8 cellular contexts compared by ENCODE assay signal in the genomic region with DNA sequence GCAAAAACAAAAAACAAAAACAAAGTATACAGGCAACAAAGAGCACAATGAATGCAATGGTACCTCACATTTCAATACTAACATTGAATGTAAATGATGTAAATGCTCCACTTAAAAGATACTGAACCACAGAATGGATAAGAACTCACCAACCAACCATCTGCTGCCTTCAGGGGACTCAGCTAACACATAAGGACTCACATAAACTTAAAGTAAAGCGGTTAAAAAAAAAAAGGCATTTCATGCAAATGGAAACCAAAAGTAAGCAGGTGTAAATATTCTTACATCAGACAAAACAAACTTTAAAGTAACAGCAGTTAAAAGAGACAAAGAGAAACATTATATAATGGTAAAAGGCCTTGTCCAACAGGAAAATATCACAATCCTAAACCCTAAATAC.
A peak's percentile ranks its signal among the peaks of the same experiment; 100 is the strongest.
DNase-seq lines count a peak whose midpoint lies in the region; ATAC-seq lines count a peak whose summit lies in the region.
"Not testable (repeated sequence)": the region's sequence is repeated elsewhere in the genome, so short reads cannot be mapped to it uniquely, and the experiment has no call there.

No MANE protein-coding gene starts in this region.

- H2AFZ ChIP-seq in Karpas-422 (ENCODE audit: low read length) = not testable (repeated sequence)

- peaks cover 60 to 76% (median 65%) of the 10 kb centered on the region in 4 donors for H3K4me1 Mint-ChIP-seq in CD4-positive, alpha-beta memory T cell
- peaks cover 64% of the 10 kb centered on the region for H3K4me1 Mint-ChIP-seq in T-helper 2 cell treated with Interferon-gamma antibody and Interleukin-4, amounts not matched to agents 5 μg/mL and 100 μg/mL, for 36 hours (ENCODE audit: low read depth)
- peaks cover 62% of the 10 kb centered on the region for H3K4me1 Mint-ChIP-seq in activated CD8-positive, alpha-beta T cell treated with anti-CD3 and anti-CD28 coated beads, Interleukin-2, amount 10 ng/mL, durations not matched to agents 7 days and 5 days (ENCODE audit: low read depth)
- H3K4me1 Mint-ChIP-seq in activated T-helper 2 cell treated with anti-CD3 and anti-CD28 coated beads, Interferon-gamma antibody, Interleukin-2, Interleukin-4, amounts not matched to agents 10 μg/mL and 5 μg/mL and 100 μg/mL, durations not matched to agents 14 hours and 24 hours and 36 hours (ENCODE audit: low read depth) = peaks cover 65% of the 10 kb centered on the region
- peaks cover 66% of the 10 kb centered on the region for H3K4me1 Mint-ChIP-seq in activated naive CD8-positive, alpha-beta T cell treated with anti-CD3 and anti-CD28 coated beads, Interleukin-2, amount 10 ng/mL, durations not matched to agents 7 days and 5 days
- H3K4me1 Mint-ChIP-seq in naive thymus-derived CD4-positive, alpha-beta T cell = peaks cover 44 to 87% (median 72%) of the 10 kb centered on the region in 7 donors
- H3K4me1 Mint-ChIP-seq in stimulated activated naive CD8-positive, alpha-beta T cell treated with anti-CD3 and anti-CD28 coated beads, Interleukin-15, Interleukin-2, amounts not matched to agents 100 ng/mL and 50 ng/mL, for 24 hours (ENCODE audit: low read depth) = peaks cover 65% of the 10 kb centered on the region

- peak overlapping the region; percentile 67 to 89 (median 84) for H3K4me3 Mint-ChIP-seq in CD4-positive, alpha-beta memory T cell
- peak overlapping the region; percentile 85 for H3K4me3 Mint-ChIP-seq in T-helper 2 cell treated with Interferon-gamma antibody and Interleukin-4, amounts not matched to agents 5 μg/mL and 100 μg/mL, for 36 hours
- peak overlapping the region; percentile 79 for H3K4me3 Mint-ChIP-seq in activated CD8-positive, alpha-beta T cell treated with anti-CD3 and anti-CD28 coated beads, Interleukin-2, amount 10 ng/mL, durations not matched to agents 7 days and 5 days
- peak overlapping the region; percentile 83 for H3K4me3 Mint-ChIP-seq in activated T-helper 2 cell treated with anti-CD3 and anti-CD28 coated beads, Interferon-gamma antibody, Interleukin-2, Interleukin-4, amounts not matched to agents 10 μg/mL and 5 μg/mL and 100 μg/mL, durations not matched to agents 14 hours and 24 hours and 36 hours (ENCODE audit: low read depth)
- H3K4me3 Mint-ChIP-seq in activated naive CD8-positive, alpha-beta T cell treated with anti-CD3 and anti-CD28 coated beads, Interleukin-2, amount 10 ng/mL, durations not matched to agents 7 days and 5 days = peak overlapping the region; percentile 85
- peak overlapping the region; percentile 23 to 92 (median 68) for H3K4me3 Mint-ChIP-seq in naive thymus-derived CD4-positive, alpha-beta T cell
- peak overlapping the region; percentile 68 for H3K4me3 Mint-ChIP-seq in stimulated activated naive CD8-positive, alpha-beta T cell treated with anti-CD3 and anti-CD28 coated beads, Interleukin-15, Interleukin-2, amounts not matched to agents 100 ng/mL and 50 ng/mL, for 24 hours

- POLR2A ChIA-PET in CD4-positive, alpha-beta memory T cell (lab: Charles Lee; ENCODE audit: partially characterized antibody) = interaction anchor here (1.4 to 2.9 kb wide), 3 partner anchors 13 to 188 kb away, joined by 4 to 14 read pairs (median 5); a partner anchor contains a TSS
- POLR2A ChIA-PET in activated CD8-positive, alpha-beta T cell treated with anti-CD3 and anti-CD28 coated beads, Interleukin-2, amount 10 ng/mL, durations not matched to agents 7 days and 5 days (lab: Charles Lee) = not testable (repeated sequence)
- POLR2A ChIA-PET in activated naive CD8-positive, alpha-beta T cell treated with anti-CD3 and anti-CD28 coated beads, Interleukin-2, amount 10 ng/mL, durations not matched to agents 7 days and 5 days (lab: Charles Lee) = interaction anchor here (1.2 to 1.7 kb wide), 2 partner anchors 48 to 188 kb away, joined by 5 to 9 read pairs; a partner anchor contains a TSS
- POLR2A ChIA-PET in naive thymus-derived CD4-positive, alpha-beta T cell (lab: Charles Lee) = interaction anchor here (0.7 to 2.1 kb wide), 2 partner anchors 48 to 157 kb away, joined by 3 to 10 read pairs; a partner anchor contains a TSS

- H3K79me2 ChIP-seq in Karpas-422 (ENCODE audit: low read length) = not testable (repeated sequence)

- intact Hi-C loops in CD4-positive, alpha-beta memory T cell (cut with micrococcal nuclease); activated T-helper 2 cell treated with anti-CD3 and anti-CD28 coated beads, Interferon-gamma antibody, Interleukin-2, Interleukin-4, amounts not matched to agents 10 μg/mL and 5 μg/mL and 100 μg/mL, durations not matched to agents 14 hours and 24 hours and 36 hours (cut with micrococcal nuclease): not testable (repeated sequence)
- intact Hi-C loops in naive thymus-derived CD4-positive, alpha-beta T cell (cut with micrococcal nuclease) = loop anchor here in 1 of 2 donors (5.0 to 10.0 kb wide), 3 partner anchors 156 to 1992 kb away; a partner anchor contains a TSS

- H3K27me3 ChIP-seq in CD4-positive, alpha-beta memory T cell (ENCODE audit: insufficient read depth, low read length); Karpas-422 (ENCODE audit: low read length); naive thymus-derived CD4-positive, alpha-beta T cell (ENCODE audit: control insufficient read depth in 2 of 2, insufficient read depth in 2 of 2, low read length in 2 of 2): not testable (repeated sequence)

- H3K9me2 ChIP-seq in Karpas-422 (replicated peaks; ENCODE audit: insufficient read depth, low read length) = not testable (repeated sequence)

- not testable (repeated sequence) for H4K20me1 ChIP-seq in Karpas-422 (ENCODE audit: insufficient read depth, low read depth, low read length)

- CTCF ChIA-PET in CD4-positive, alpha-beta memory T cell (lab: Charles Lee; ENCODE audit: partially characterized antibody) = interaction anchor here (1.2 to 2.6 kb wide), 2 partner anchors 8 to 91 kb away, joined by 3 to 11 read pairs; no protein-coding TSS in a partner anchor
- CTCF ChIA-PET in activated CD8-positive, alpha-beta T cell treated with anti-CD3 and anti-CD28 coated beads, Interleukin-2, amount 10 ng/mL, durations not matched to agents 7 days and 5 days (lab: Charles Lee) = interaction anchor here (0.7 to 2.0 kb wide), 7 partner anchors 10 to 103 kb away, joined by 3 to 8 read pairs (median 5); a partner anchor contains a TSS
- CTCF ChIA-PET in naive thymus-derived CD4-positive, alpha-beta T cell (lab: Charles Lee) = not testable (repeated sequence)

- peak overlapping the region in 1 of 2 donors; percentile 1 for H3K4me3 ChIP-seq in CD4-positive, alpha-beta memory T cell (ENCODE audit: low read length in 2 of 2)
- H3K4me3 ChIP-seq in Karpas-422 (ENCODE audit: low read length) = not testable (repeated sequence)
- peak overlapping the region; percentile 5 for H3K4me3 ChIP-seq in naive thymus-derived CD4-positive, alpha-beta T cell (ENCODE audit: low read length)

- peak overlapping the region; percentile 28 to 93 (median 90) for H3K27ac Mint-ChIP-seq in CD4-positive, alpha-beta memory T cell
- peak overlapping the region; percentile 92 for H3K27ac Mint-ChIP-seq in T-helper 2 cell treated with Interferon-gamma antibody and Interleukin-4, amounts not matched to agents 5 μg/mL and 100 μg/mL, for 36 hours
- peak overlapping the region; percentile 93 for H3K27ac Mint-ChIP-seq in activated CD8-positive, alpha-beta T cell treated with anti-CD3 and anti-CD28 coated beads, Interleukin-2, amount 10 ng/mL, durations not matched to agents 7 days and 5 days
- H3K27ac Mint-ChIP-seq in activated T-helper 2 cell treated with anti-CD3 and anti-CD28 coated beads, Interferon-gamma antibody, Interleukin-2, Interleukin-4, amounts not matched to agents 10 μg/mL and 5 μg/mL and 100 μg/mL, durations not matched to agents 14 hours and 24 hours and 36 hours = peak overlapping the region; percentile 92
- peak overlapping the region; percentile 85 for H3K27ac Mint-ChIP-seq in activated naive CD8-positive, alpha-beta T cell treated with anti-CD3 and anti-CD28 coated beads, Interleukin-2, amount 10 ng/mL, durations not matched to agents 7 days and 5 days
- peak overlapping the region; percentile 62 to 97 (median 83) for H3K27ac Mint-ChIP-seq in naive thymus-derived CD4-positive, alpha-beta T cell
- peak overlapping the region; percentile 90 for H3K27ac Mint-ChIP-seq in stimulated activated naive CD8-positive, alpha-beta T cell treated with anti-CD3 and anti-CD28 coated beads, Interleukin-15, Interleukin-2, amounts not matched to agents 100 ng/mL and 50 ng/mL, for 24 hours

- H3K36me3 ChIP-seq in CD4-positive, alpha-beta memory T cell (ENCODE audit: insufficient read depth, low read length); Karpas-422 (ENCODE audit: insufficient read depth, low read length); naive thymus-derived CD4-positive, alpha-beta T cell (ENCODE audit: control insufficient read depth in 2 of 3, insufficient read depth in 3 of 3, low read length in 3 of 3): not testable (repeated sequence)

- H3K9me3 ChIP-seq in CD4-positive, alpha-beta memory T cell (ENCODE audit: control insufficient read depth in 1 of 2, low read length in 2 of 2); Karpas-422 (ENCODE audit: low read length); naive thymus-derived CD4-positive, alpha-beta T cell (ENCODE audit: control insufficient read depth in 2 of 3, low read length in 3 of 3): not testable (repeated sequence)

- H3K4me1 ChIP-seq in CD4-positive, alpha-beta memory T cell (ENCODE audit: insufficient read depth, low read length) = peaks cover 65% of the 10 kb centered on the region
- H3K4me1 ChIP-seq in Karpas-422 (ENCODE audit: low read length) = not testable (repeated sequence)
- H3K4me1 ChIP-seq in naive thymus-derived CD4-positive, alpha-beta T cell (ENCODE audit: control insufficient read depth in 2 of 2, insufficient read depth in 2 of 2, low read length in 2 of 2) = peaks cover 53 to 60% of the 10 kb centered on the region in 2 donors

- H3K27me3 Mint-ChIP-seq in CD4-positive, alpha-beta memory T cell; T-helper 2 cell treated with Interferon-gamma antibody and Interleukin-4, amounts not matched to agents 5 μg/mL and 100 μg/mL, for 36 hours (ENCODE audit: low read depth); activated CD8-positive, alpha-beta T cell treated with anti-CD3 and anti-CD28 coated beads, Interleukin-2, amount 10 ng/mL, durations not matched to agents 7 days and 5 days (ENCODE audit: low read depth); activated T-helper 2 cell treated with anti-CD3 and anti-CD28 coated beads, Interferon-gamma antibody, Interleukin-2, Interleukin-4, amounts not matched to agents 10 μg/mL and 5 μg/mL and 100 μg/mL, durations not matched to agents 14 hours and 24 hours and 36 hours (ENCODE audit: low read depth); activated naive CD8-positive, alpha-beta T cell treated with anti-CD3 and anti-CD28 coated beads, Interleukin-2, amount 10 ng/mL, durations not matched to agents 7 days and 5 days; naive thymus-derived CD4-positive, alpha-beta T cell; stimulated activated naive CD8-positive, alpha-beta T cell treated with anti-CD3 and anti-CD28 coated beads, Interleukin-15, Interleukin-2, amounts not matched to agents 100 ng/mL and 50 ng/mL, for 24 hours: not testable (repeated sequence)

- not testable (repeated sequence) for H3K9me3 Mint-ChIP-seq in CD4-positive, alpha-beta memory T cell; stimulated activated naive CD8-positive, alpha-beta T cell treated with anti-CD3 and anti-CD28 coated beads, Interleukin-15, Interleukin-2, amounts not matched to agents 100 ng/mL and 50 ng/mL, for 24 hours
- peaks cover 22% of the 10 kb centered on the region for H3K9me3 Mint-ChIP-seq in T-helper 2 cell treated with Interferon-gamma antibody and Interleukin-4, amounts not matched to agents 5 μg/mL and 100 μg/mL, for 36 hours
- peaks cover 16% of the 10 kb centered on the region for H3K9me3 Mint-ChIP-seq in activated CD8-positive, alpha-beta T cell treated with anti-CD3 and anti-CD28 coated beads, Interleukin-2, amount 10 ng/mL, durations not matched to agents 7 days and 5 days (ENCODE audit: insufficient read depth)
- H3K9me3 Mint-ChIP-seq in activated T-helper 2 cell treated with anti-CD3 and anti-CD28 coated beads, Interferon-gamma antibody, Interleukin-2, Interleukin-4, amounts not matched to agents 10 μg/mL and 5 μg/mL and 100 μg/mL, durations not matched to agents 14 hours and 24 hours and 36 hours = peaks cover 20% of the 10 kb centered on the region
- H3K9me3 Mint-ChIP-seq in activated naive CD8-positive, alpha-beta T cell treated with anti-CD3 and anti-CD28 coated beads, Interleukin-2, amount 10 ng/mL, durations not matched to agents 7 days and 5 days = peaks cover 11% of the 10 kb centered on the region
- H3K9me3 Mint-ChIP-seq in naive thymus-derived CD4-positive, alpha-beta T cell = peaks cover 0 to 13% (median 2%) of the 10 kb centered on the region in 11 donors

- not testable (repeated sequence) for ATAC-seq in activated CD8-positive, alpha-beta T cell treated with anti-CD3 and anti-CD28 coated beads, Interleukin-2, amount 10 ng/mL, durations not matched to agents 7 days and 5 days; activated naive CD8-positive, alpha-beta T cell treated with anti-CD3 and anti-CD28 coated beads, Interleukin-2, amount 10 ng/mL, durations not matched to agents 7 days and 5 days (ENCODE audit: low read depth); naive thymus-derived CD4-positive, alpha-beta T cell

- H3K27ac ChIP-seq in CD4-positive, alpha-beta memory T cell (ENCODE audit: low read depth, low read length); Karpas-422 (ENCODE audit: low read length); naive thymus-derived CD4-positive, alpha-beta T cell (ENCODE audit: low read depth, low read length): not testable (repeated sequence)

- H3K4me2 ChIP-seq in Karpas-422 (ENCODE audit: low read depth, low read length, poor library complexity, severe bottlenecking) = not testable (repeated sequence)

- not testable (repeated sequence) for H3K36me3 Mint-ChIP-seq in CD4-positive, alpha-beta memory T cell; stimulated activated naive CD8-positive, alpha-beta T cell treated with anti-CD3 and anti-CD28 coated beads, Interleukin-15, Interleukin-2, amounts not matched to agents 100 ng/mL and 50 ng/mL, for 24 hours (ENCODE audit: low read depth)
- H3K36me3 Mint-ChIP-seq in T-helper 2 cell treated with Interferon-gamma antibody and Interleukin-4, amounts not matched to agents 5 μg/mL and 100 μg/mL, for 36 hours (ENCODE audit: low read depth) = peaks cover 31% of the 10 kb centered on the region
- H3K36me3 Mint-ChIP-seq in activated CD8-positive, alpha-beta T cell treated with anti-CD3 and anti-CD28 coated beads, Interleukin-2, amount 10 ng/mL, durations not matched to agents 7 days and 5 days (ENCODE audit: low read depth) = peaks cover 30% of the 10 kb centered on the region
- peaks cover 24% of the 10 kb centered on the region for H3K36me3 Mint-ChIP-seq in activated T-helper 2 cell treated with anti-CD3 and anti-CD28 coated beads, Interferon-gamma antibody, Interleukin-2, Interleukin-4, amounts not matched to agents 10 μg/mL and 5 μg/mL and 100 μg/mL, durations not matched to agents 14 hours and 24 hours and 36 hours (ENCODE audit: low read depth)
- H3K36me3 Mint-ChIP-seq in activated naive CD8-positive, alpha-beta T cell treated with anti-CD3 and anti-CD28 coated beads, Interleukin-2, amount 10 ng/mL, durations not matched to agents 7 days and 5 days = peaks cover 20% of the 10 kb centered on the region
- H3K36me3 Mint-ChIP-seq in naive thymus-derived CD4-positive, alpha-beta T cell = peaks cover 4 to 53% (median 8%) of the 10 kb centered on the region in 5 donors

- H3K9ac ChIP-seq in Karpas-422 (ENCODE audit: low read length) = not testable (repeated sequence)

- DNase-seq in CD4-positive, alpha-beta memory T cell = peak in 4 of 5 donors; percentile 8 to 45 (median 20)
- peak; percentile 2 for DNase-seq in Karpas-422
- DNase-seq in T-helper 2 cell treated with Interferon-gamma antibody and Interleukin-4, amounts not matched to agents 5 μg/mL and 100 μg/mL, for 36 hours (ENCODE audit: low spot score); activated CD8-positive, alpha-beta T cell treated with anti-CD3 and anti-CD28 coated beads, Interleukin-2, amount 10 ng/mL, durations not matched to agents 7 days and 5 days; activated T-helper 2 cell treated with anti-CD3 and anti-CD28 coated beads, Interferon-gamma antibody, Interleukin-2, Interleukin-4, amounts not matched to agents 10 μg/mL and 5 μg/mL and 100 μg/mL, durations not matched to agents 14 hours and 24 hours and 36 hours (ENCODE audit: low spot score); activated naive CD8-positive, alpha-beta T cell treated with anti-CD3 and anti-CD28 coated beads, Interleukin-2, amount 10 ng/mL, durations not matched to agents 7 days and 5 days: not testable (repeated sequence)
- peak in 3 of 9 donors; percentile 4 to 28 (median 26) for DNase-seq in naive thymus-derived CD4-positive, alpha-beta T cell
